ENCODE assay signal across 8 cellular contexts in genomic region chr1:169107673-169108160, GRCh38. TPM values are rescaled to one million over a fixed set of nuclear protein-coding genes. Genes with fewer than 3 reads are reported as not detected.
A peak's percentile ranks its signal among the peaks of the same experiment; 100 is the strongest.
DNase-seq lines count a peak whose midpoint lies in the region; FAIRE-seq and TF ChIP-seq lines count a peak whose summit lies in the region.

No MANE protein-coding gene starts in this region.

- peak overlapping the region; percentile 79 for H3K4me3 Mint-ChIP-seq in activated naive CD8-positive, alpha-beta T cell treated with anti-CD3 and anti-CD28 coated beads for 36 hours

- peaks cover 36% of the 10 kb centered on the region for H3K4me1 Mint-ChIP-seq in activated naive CD8-positive, alpha-beta T cell treated with anti-CD3 and anti-CD28 coated beads for 36 hours

- peaks cover 33% of the 10 kb centered on the region for H3K4me1 ChIP-seq in iPS-15b (ENCODE audit: control insufficient read depth, insufficient read depth, low read length)

- H3K27me3 ChIP-seq in iPS-15b (ENCODE audit: control insufficient read depth, insufficient read depth, low read length) = peaks cover 24% of the 10 kb centered on the region

- H3K9me3 ChIP-seq in iPS-15b (ENCODE audit: control insufficient read depth, insufficient read depth, low read length) = no peaks in the 10 kb centered on the region

- peak overlapping the region; percentile 90 for H3K4me3 ChIP-seq in iPS-15b (ENCODE audit: low read depth, low read length)

- no peaks in the 10 kb centered on the region for H3K9me3 Mint-ChIP-seq in activated naive CD8-positive, alpha-beta T cell treated with anti-CD3 and anti-CD28 coated beads for 36 hours

- TF ChIP-seq POLR2A in H54 (IDR thresholded peaks at IDR 0.05; ENCODE audit: low read depth, low read length) = peak; percentile 39; the same call in 1 of the 2 replicates

- H3K27me3 Mint-ChIP-seq in activated naive CD8-positive, alpha-beta T cell treated with anti-CD3 and anti-CD28 coated beads for 36 hours = peaks cover 9% of the 10 kb centered on the region

- peaks cover 7% of the 10 kb centered on the region for H3K36me3 Mint-ChIP-seq in activated naive CD8-positive, alpha-beta T cell treated with anti-CD3 and anti-CD28 coated beads for 36 hours

- FAIRE-seq in H54 (lab: Jason Lieb, UNC) = no peak
- FAIRE-seq in frontal cortex (lab: Jason Lieb, UNC) = no peak

- H3K27ac Mint-ChIP-seq in activated naive CD8-positive, alpha-beta T cell treated with anti-CD3 and anti-CD28 coated beads for 36 hours = peak overlapping the region; percentile 67

- H3K36me3 ChIP-seq in iPS-15b (ENCODE audit: control insufficient read depth, insufficient read depth, low read length) = no peaks in the 10 kb centered on the region

- peak overlapping the region; percentile 62 for H3K9ac ChIP-seq in iPS-15b (ENCODE audit: low read depth, low read length)

- peak; percentile 91 for DNase-seq in A172 (ENCODE audit: low spot score)
- DNase-seq in H54 (ENCODE audit: insufficient read length, low spot score) = no peak
- peak; percentile 18 for DNase-seq in activated naive CD8-positive, alpha-beta T cell treated with anti-CD3 and anti-CD28 coated beads for 36 hours
- peak; percentile 34 for DNase-seq in stimulated activated CD4-positive, alpha-beta T cell treated with anti-CD3 and anti-CD28 coated beads, Interleukin-2, amount 100 ng/mL, for 24 hours
- DNase-seq in ureter (ENCODE audit: low spot score) = no peak
- DNase-seq in inferior parietal cortex (ENCODE audit: extremely low spot score) = no peak
- DNase-seq in frontal cortex (ENCODE audit: low spot score in 2 of 2) = no peak

RNA-seq across cellular contexts. Expression of gene ATP1B1, which starts 1.2 kb away (rescaled TPM):
- total RNA-seq in A172 (2014; rRNA removed; shearing (Covaris generic)) = 44.8 and 60.1 TPM in 2 replicates
- total RNA-seq in activated naive CD8-positive, alpha-beta T cell treated with anti-CD3 and anti-CD28 coated beads for 36 hours = 1 to 10 TPM; 3.3 to 4.1 TPM
- total RNA-seq in ureter (172 TPM), frontal cortex (235 TPM)

Comparison
In these comparisons a context has a peak if more than half of its experiments do, and no peak if none do; other contexts are left out.
1. DNase-seq: peak in A172 (single experiment), activated naive CD8-positive, alpha-beta T cell treated with anti-CD3 and anti-CD28 coated beads for 36 hours (single experiment) and stimulated activated CD4-positive, alpha-beta T cell treated with anti-CD3 and anti-CD28 coated beads, Interleukin-2, amount 100 ng/mL, for 24 hours (2 of 2); none in H54 (single experiment), ureter (single experiment), inferior parietal cortex (single experiment) and frontal cortex (0 of 2).